22 cellular contexts compared by ENCODE assay signal in genomic region chr19:49389406-49389805, GRCh38. TPM values are rescaled to one million over a fixed set of nuclear protein-coding genes. Genes with fewer than 3 reads are reported as not detected.
A peak's percentile ranks its signal among the peaks of the same experiment; 100 is the strongest.
DNase-seq lines count a peak whose midpoint lies in the region; ATAC-seq, FAIRE-seq and TF ChIP-seq lines count a peak whose summit lies in the region.
"Had no signal": no experiment of that assay in that cellular context is flagged by ENCODE, and none has a peak within 500 bp of the region (broad histone marks: within the 10 kb centered on the region; RNA-seq: fewer than 3 reads in every experiment).

No MANE protein-coding gene starts in this region.

- no peak overlapping the region for H2BK15ac ChIP-seq in H1 (ENCODE audit: low read length)

- no peak for TF ChIP-seq POLR2A in H1 (IDR thresholded peaks at IDR 0.05; ENCODE audit: control extremely low read depth in 1 of 2, low read depth in 2 of 2, low read length in 2 of 2)

- no peak overlapping the region for H3K4me3 Mint-ChIP-seq in activated CD4-positive, alpha-beta T cell treated with anti-CD3 and anti-CD28 coated beads, Interleukin-2, amount 10 ng/mL, durations not matched to agents 24 days and 14 days
- peak overlapping the region; percentile 29 for H3K4me3 Mint-ChIP-seq in stimulated activated memory B cell treated with anti-CD40 and anti-IgM and Interleukin-4, amounts not matched to agents 10 μg/mL and 1 μg/mL and 100 μg/mL, for 72 hours
- no peak overlapping the region for H3K4me3 Mint-ChIP-seq in MCF 10A (ENCODE audit: unreplicated experiment)
- H3K4me3 Mint-ChIP-seq: CD4-positive, alpha-beta memory T cell; HFFc6 had no signal

- no peak for FAIRE-seq in H1 (lab: Jason Lieb, UNC)
- FAIRE-seq: GM12892, HepG2, HTR-8/SVneo had no signal

- no peak overlapping the region for H3K56ac ChIP-seq in H1 (replicated peaks; ENCODE audit: insufficient read length, low read depth, low read length)

- H3K4me1 Mint-ChIP-seq in activated CD4-positive, alpha-beta T cell treated with anti-CD3 and anti-CD28 coated beads, Interleukin-2, amount 10 ng/mL, durations not matched to agents 24 days and 14 days, result peaks cover 9% of the 10 kb centered on the region
- peaks cover 54% of the 10 kb centered on the region for H3K4me1 Mint-ChIP-seq in stimulated activated memory B cell treated with anti-CD40 and anti-IgM and Interleukin-4, amounts not matched to agents 10 μg/mL and 1 μg/mL and 100 μg/mL, for 72 hours
- peaks cover 6% of the 10 kb centered on the region for H3K4me1 Mint-ChIP-seq in MCF 10A (ENCODE audit: insufficient read depth, unreplicated experiment)

- no peaks in the 10 kb centered on the region for H3K9me2 ChIP-seq in OCI-LY1 (ENCODE audit: low read depth, low read length)

- H4K5ac ChIP-seq in H1 (ENCODE audit: insufficient read length, low read depth, low read length), result no peak overlapping the region

- H3K36me3 Mint-ChIP-seq in activated CD4-positive, alpha-beta T cell treated with anti-CD3 and anti-CD28 coated beads, Interleukin-2, amount 10 ng/mL, durations not matched to agents 24 days and 14 days (ENCODE audit: low read depth), result peaks cover 2% of the 10 kb centered on the region
- no peaks in the 10 kb centered on the region for H3K36me3 Mint-ChIP-seq in stimulated activated memory B cell treated with anti-CD40 and anti-IgM and Interleukin-4, amounts not matched to agents 10 μg/mL and 1 μg/mL and 100 μg/mL, for 72 hours
- H3K36me3 Mint-ChIP-seq in MCF 10A (ENCODE audit: insufficient read depth, unreplicated experiment), result no peaks in the 10 kb centered on the region
- H3K36me3 Mint-ChIP-seq: CD4-positive, alpha-beta memory T cell had no signal

- H3K4me2 ChIP-seq in OCI-LY1 (ENCODE audit: low read length) (no peak overlapping the region), H1 (ENCODE audit: insufficient read depth in 1 of 2, low read depth in 2 of 2, low read length in 2 of 2) (no peak overlapping the region)

- no TSS peak for BruUV-seq in MCF 10A (replicated peaks; lab: Mats Ljungman, UMichigan)

- H3K79me1 ChIP-seq in H1 (ENCODE audit: low read depth, low read length), result no peaks in the 10 kb centered on the region

- POLR2A ChIA-PET in H1 (lab: Charles Lee; ENCODE audit: partially characterized antibody), result interaction anchor here (0.6 to 1.1 kb wide), 7 partner anchors 16 to 224 kb away, joined by 3 read pairs; no protein-coding TSS in a partner anchor
- POLR2A ChIA-PET in MCF 10A (lab: Yijun Ruan, JAX), result no interaction called here

- H3K9ac ChIP-seq in OCI-LY1 (ENCODE audit: low read length) (no peak overlapping the region), H1 (replicated peaks in 1 of 4; ENCODE audit: extremely low read depth in 1 of 4, low read depth in 3 of 4, low read length in 3 of 4) (no peak overlapping the region), colonic mucosa (ENCODE audit: low read depth in 2 of 2, low read length in 2 of 2) (no peak overlapping the region)

- H3K27me3 Mint-ChIP-seq in activated CD4-positive, alpha-beta T cell treated with anti-CD3 and anti-CD28 coated beads, Interleukin-2, amount 10 ng/mL, durations not matched to agents 24 days and 14 days, result peaks cover 5% of the 10 kb centered on the region
- H3K27me3 Mint-ChIP-seq in stimulated activated memory B cell treated with anti-CD40 and anti-IgM and Interleukin-4, amounts not matched to agents 10 μg/mL and 1 μg/mL and 100 μg/mL, for 72 hours, result no peaks in the 10 kb centered on the region
- peaks cover 23% of the 10 kb centered on the region for H3K27me3 Mint-ChIP-seq in MCF 10A (ENCODE audit: insufficient read depth, unreplicated experiment)
- H3K27me3 Mint-ChIP-seq: CD4-positive, alpha-beta memory T cell had no signal

- TF ChIP-seq CTCF in OCI-LY1 (IDR thresholded peaks at IDR 0.05; ENCODE audit: low read length) (no peak), H1 (IDR thresholded peaks at IDR 0.05; ENCODE audit: control extremely low read depth in 1 of 3, insufficient read depth in 1 of 3, low read depth in 1 of 3, low read length in 3 of 3) (no peak), colonic mucosa (IDR thresholded peaks at IDR 0.05) (no peak), MCF 10A (IDR thresholded peaks at IDR 0.05; ENCODE audit: unreplicated experiment) (no peak)

- H3K4me1 ChIP-seq in OCI-LY1 (ENCODE audit: insufficient read depth, low read length, severe bottlenecking) (peaks cover 51% of the 10 kb centered on the region), H1 (replicated peaks in 1 of 4; ENCODE audit: control insufficient read depth in 3 of 4, insufficient read depth in 4 of 4, low read length in 3 of 4) (peaks cover 0 to 3% (median under 1%) of the 10 kb centered on the region in 4 experiments; a peak in 2 of 7 replicates), colonic mucosa (no peaks in the 10 kb centered on the region)
- H3K4me1 ChIP-seq: BE2C had no signal

- no peak overlapping the region for H3K14ac ChIP-seq in H1 (ENCODE audit: insufficient read length)

- no peaks in the 10 kb centered on the region for H3K9me3 Mint-ChIP-seq in activated CD4-positive, alpha-beta T cell treated with anti-CD3 and anti-CD28 coated beads, Interleukin-2, amount 10 ng/mL, durations not matched to agents 24 days and 14 days
- H3K9me3 Mint-ChIP-seq in stimulated activated memory B cell treated with anti-CD40 and anti-IgM and Interleukin-4, amounts not matched to agents 10 μg/mL and 1 μg/mL and 100 μg/mL, for 72 hours, result peaks cover 3% of the 10 kb centered on the region
- H3K9me3 Mint-ChIP-seq in MCF 10A (ENCODE audit: unreplicated experiment), result no peaks in the 10 kb centered on the region
- H3K9me3 Mint-ChIP-seq: HFFc6 had no signal

- H3K4me3 ChIP-seq in OCI-LY1 (ENCODE audit: low read depth, low read length, poor library complexity, severe bottlenecking), result no peak overlapping the region
- no peak overlapping the region for H3K4me3 ChIP-seq in H1 (ENCODE audit: extremely low read depth in 1 of 4, insufficient read depth in 2 of 4, low read depth in 3 of 4, low read length in 4 of 4)
- no peak overlapping the region for H3K4me3 ChIP-seq in colonic mucosa

- H3K4ac ChIP-seq in H1 (replicated peaks; ENCODE audit: insufficient read length, low read depth, low read length), result no peak overlapping the region

- H3K27ac ChIP-seq in OCI-LY1 (ENCODE audit: low read depth, low read length, poor library complexity, severe bottlenecking), result peak overlapping the region; percentile 96
- no peak overlapping the region for H3K27ac ChIP-seq in H1 (ENCODE audit: low read depth, low read length)
- H3K27ac ChIP-seq in colonic mucosa, result no peak overlapping the region
- H3K27ac ChIP-seq: C4-2B had no signal

- H3K23me2 ChIP-seq in H1 (ENCODE audit: low read depth, low read length), result no peaks in the 10 kb centered on the region; the same call in 1 of the 2 replicates

- H3K36me3 ChIP-seq in OCI-LY1 (ENCODE audit: insufficient read depth, low read length) (no peaks in the 10 kb centered on the region), H1 (ENCODE audit: control insufficient read depth in 2 of 4, insufficient read depth in 4 of 4, low read length in 3 of 4) (no peaks in the 10 kb centered on the region), colonic mucosa (no peaks in the 10 kb centered on the region)
- H3K36me3 ChIP-seq: BE2C had no signal

- no peak overlapping the region for H2AK5ac ChIP-seq in H1 (ENCODE audit: low read depth, low read length)

- H3K27ac Mint-ChIP-seq in activated CD4-positive, alpha-beta T cell treated with anti-CD3 and anti-CD28 coated beads, Interleukin-2, amount 10 ng/mL, durations not matched to agents 24 days and 14 days, result peak overlapping the region; percentile 29
- peak overlapping the region; percentile 69 for H3K27ac Mint-ChIP-seq in stimulated activated memory B cell treated with anti-CD40 and anti-IgM and Interleukin-4, amounts not matched to agents 10 μg/mL and 1 μg/mL and 100 μg/mL, for 72 hours
- no peak overlapping the region for H3K27ac Mint-ChIP-seq in MCF 10A (ENCODE audit: low read depth, unreplicated experiment)
- H3K27ac Mint-ChIP-seq: HFFc6 had no signal

- H2BK5ac ChIP-seq in H1 (ENCODE audit: low read depth, low read length), result no peak overlapping the region

- TF ChIP-seq RAD21 in H1 (IDR thresholded peaks at IDR 0.05 in 1 of 2, conservative IDR thresholded peaks at IDR 0.05 in 1 of 2; ENCODE audit: low read depth in 2 of 2, low read length in 2 of 2), result no peak

- 94% methylated on average over 16 of the region's 20 CpGs; no CpG with 5 or more reads in 1 of the 2 experiments for WGBS in H1 (ENCODE audit: extremely low coverage in 1 of 2, insufficient coverage in 1 of 2, insufficient read length in 1 of 2, insufficient replicate concordance in 2 of 2, low coverage in 1 of 2, low lambda C conversion rate in 2 of 2, missing lambda C conversion rate in 1 of 2), 2 experiments

- no peak overlapping the region for H3K23ac ChIP-seq in H1 (ENCODE audit: insufficient read length)

- ATAC-seq in stimulated activated memory B cell treated with anti-CD40 and anti-IgM and Interleukin-4, amounts not matched to agents 10 μg/mL and 1 μg/mL and 100 μg/mL, for 72 hours, result no peak
- ATAC-seq in GM21576 (IDR thresholded peaks at IDR 0.05; ENCODE audit: unreplicated experiment), result no peak

- H4K20me1 ChIP-seq in OCI-LY1 (ENCODE audit: insufficient read depth, low read length) (no peaks in the 10 kb centered on the region), H1 (replicated peaks in 1 of 2; ENCODE audit: control insufficient read depth in 1 of 2, insufficient read depth in 2 of 2, low read length in 2 of 2) (no peaks in the 10 kb centered on the region)

- H4K91ac ChIP-seq in H1 (replicated peaks; ENCODE audit: insufficient read length, low read length), result no peak overlapping the region

- H3K79me2 ChIP-seq in OCI-LY1 (ENCODE audit: insufficient read depth, low read length), result no peaks in the 10 kb centered on the region
- H3K79me2 ChIP-seq in H1 (ENCODE audit: control insufficient read depth in 1 of 2, insufficient read depth in 2 of 2, low read length in 2 of 2), result no peaks in the 10 kb centered on the region

- no peak for TF ChIP-seq EP300 in H1 (IDR thresholded peaks at IDR 0.05; ENCODE audit: borderline replicate concordance in 1 of 2, low read depth in 2 of 2, low read length in 2 of 2)

- no peak overlapping the region for H2BK120ac ChIP-seq in H1 (replicated peaks; ENCODE audit: low read depth, low read length)

- intact Hi-C loops in activated CD4-positive, alpha-beta T cell treated with anti-CD3 and anti-CD28 coated beads, Interleukin-2, amount 10 ng/mL, durations not matched to agents 24 days and 14 days (cut with micrococcal nuclease), result no loop called here
- intact Hi-C loops in colonic mucosa (cut with DNase I) (no loop called here), MCF 10A (cut with micrococcal nuclease) (no loop called here)

- no peak overlapping the region for H4K8ac ChIP-seq in H1 (ENCODE audit: extremely low read depth, insufficient read depth, low read length)

- H3K27me3 ChIP-seq in OCI-LY1 (ENCODE audit: insufficient read depth, low read length) (no peaks in the 10 kb centered on the region), H1 (replicated peaks in 1 of 4; ENCODE audit: control insufficient read depth in 3 of 4, extremely low read depth in 1 of 4, insufficient read depth in 3 of 4, low read length in 3 of 4) (no peaks in the 10 kb centered on the region), colonic mucosa (no peaks in the 10 kb centered on the region)

- no peak overlapping the region for H3K18ac ChIP-seq in H1 (ENCODE audit: extremely low read depth, low read length)

- H2AFZ ChIP-seq in OCI-LY1 (ENCODE audit: low read length), result no peak overlapping the region
- no peak overlapping the region for H2AFZ ChIP-seq in H1 (ENCODE audit: low read length)

- CTCF ChIA-PET in H1 (lab: Charles Lee; ENCODE audit: partially characterized antibody), result interaction anchor here (0.7 to 10.4 kb wide), 9 partner anchors 14 to 164 kb away, joined by 3 to 291 read pairs (median 8); partner anchors contain the start of genes GFY and PTH2
- CTCF ChIA-PET in MCF 10A (lab: Yijun Ruan, JAX), result interaction anchor here (0.7 kb wide), 1 partner anchor 164 kb away, joined by 6 read pairs; no protein-coding TSS in a partner anchor

- no peak for DNase-seq in activated CD4-positive, alpha-beta T cell treated with anti-CD3 and anti-CD28 coated beads, Interleukin-2, amount 10 ng/mL, durations not matched to agents 24 days and 14 days
- DNase-seq in activated CD4-positive, alpha-beta T cell treated with anti-CD3 and anti-CD28 coated beads, Interleukin-2, amount 50 U/mL, for 4 hours, result no peak
- DNase-seq in H1 (ENCODE audit: low read depth in 1 of 2, low spot score in 2 of 2) (no peak), colonic mucosa (no peak), MCF 10A (ENCODE audit: unreplicated experiment) (no peak)
- DNase-seq: 8988T; ACHN; BE2C; CD4-positive, alpha-beta memory T cell; DMS153; DND-41; GDM1; GOT3; HCEC 1CT; HFFc6 had no signal

- H2BK12ac ChIP-seq in H1 (ENCODE audit: low read depth, low read length), result peak overlapping the region; percentile 50; the same call in 1 of the 2 replicates

- H3K9me3 ChIP-seq in OCI-LY1 (ENCODE audit: low read length) (no peaks in the 10 kb centered on the region), H1 (ENCODE audit: insufficient read depth in 2 of 2, low read depth in 1 of 2, low read length in 1 of 2) (no peaks in the 10 kb centered on the region), colonic mucosa (no peaks in the 10 kb centered on the region)
- H3K9me3 ChIP-seq: BE2C had no signal

- H3F3A ChIP-seq in OCI-LY1 (ENCODE audit: insufficient read depth, low read length), result peaks cover 3% of the 10 kb centered on the region

- no peak overlapping the region for H2BK20ac ChIP-seq in H1 (ENCODE audit: low read length)

RNA-seq across cellular contexts. Expression of gene KASH5, which starts 1.4 kb away (rescaled TPM):
- 0.24 TPM in 1 of 2 replicates, not detected in the other for total RNA-seq in activated CD4-positive, alpha-beta T cell treated with anti-CD3 and anti-CD28 coated beads, Interleukin-2, amount 10 ng/mL, durations not matched to agents 24 days and 14 days
- total RNA-seq in H1 (2021; fragmentation: NEBNext Ultra II Directional; extraction: Animal tissue kit (Norgen Biotek cat#: 25700)), result 0.19 and 0.57 TPM in 2 replicates
- polyA plus RNA-seq in H1 (2011; rRNA removed), result 0.05 and 0.28 TPM in 2 replicates
- 0.21 TPM for polyA plus RNA-seq in H1 (2011; cell fraction: cytosol; rRNA removed)
- polyA plus RNA-seq in H1 (2011; cell fraction: nucleus; rRNA removed), result 0.76 TPM
- 0.12 to 0.42 TPM in 2 of 4 replicates, not detected in the others for polyA plus RNA-seq in H1 (2012, experiment 1 of 2)
- not detected for polyA plus RNA-seq in H1 (2012, experiment 2 of 2)
- 0.12 TPM for polyA plus RNA-seq in H1 (2013, experiment 1 of 2)
- 0.07 TPM for polyA plus RNA-seq in H1 (2013, experiment 2 of 2)
- polyA minus RNA-seq in H1 (2011; rRNA and poly(A)+ RNA removed), result 0.17 TPM in 1 of 2 replicates, not detected in the other
- not detected for polyA minus RNA-seq in H1 (2011; cell fraction: cytosol; rRNA and poly(A)+ RNA removed)
- not detected for polyA minus RNA-seq in H1 (2011; cell fraction: nucleus; rRNA and poly(A)+ RNA removed)
- total RNA-seq in colonic mucosa (not detected), MCF 10A (2022) (not detected in 2 replicates)
- total RNA-seq: HepG2, HFFc6 had no signal
- polyA plus RNA-seq: CD4-positive, alpha-beta memory T cell; HepG2 had no signal

RNA-seq across cellular contexts. Expression of gene DKKL1, which starts 25.7 kb away (rescaled TPM):
- total RNA-seq in activated CD4-positive, alpha-beta T cell treated with anti-CD3 and anti-CD28 coated beads, Interleukin-2, amount 10 ng/mL, durations not matched to agents 24 days and 14 days, result not detected in 2 replicates
- total RNA-seq in H1 (2021; fragmentation: NEBNext Ultra II Directional; extraction: Animal tissue kit (Norgen Biotek cat#: 25700)), result 2.6 and 3.1 TPM in 2 replicates
- 5.9 and 6.8 TPM in 2 replicates for polyA plus RNA-seq in H1 (2011; rRNA removed)
- polyA plus RNA-seq in H1 (2011; cell fraction: cytosol; rRNA removed), result 4.6 TPM
- 5.8 TPM for polyA plus RNA-seq in H1 (2011; cell fraction: nucleus; rRNA removed)
- 1.4 to 4.0 TPM (median 3.3 TPM) in 4 replicates for polyA plus RNA-seq in H1 (2012, experiment 1 of 2)
- 3.4 TPM for polyA plus RNA-seq in H1 (2012, experiment 2 of 2)
- polyA plus RNA-seq in H1 (2013, experiment 1 of 2), result 5.0 TPM
- 4.3 TPM for polyA plus RNA-seq in H1 (2013, experiment 2 of 2)
- 1.0 and 2.1 TPM in 2 replicates for polyA minus RNA-seq in H1 (2011; rRNA and poly(A)+ RNA removed)
- polyA minus RNA-seq in H1 (2011; cell fraction: cytosol; rRNA and poly(A)+ RNA removed), result 2.6 TPM
- 1.5 TPM for polyA minus RNA-seq in H1 (2011; cell fraction: nucleus; rRNA and poly(A)+ RNA removed)
- total RNA-seq in colonic mucosa (not detected), MCF 10A (2022) (0.56 TPM in 1 of 2 replicates, not detected in the other)
- total RNA-seq: CD4-positive, alpha-beta memory T cell; HFFc6 had no signal
- polyA plus RNA-seq: CD4-positive, alpha-beta memory T cell had no signal

RNA-seq across cellular contexts. Expression of gene TEAD2, which starts 27.2 kb away (rescaled TPM):
- not detected in 2 replicates for total RNA-seq in activated CD4-positive, alpha-beta T cell treated with anti-CD3 and anti-CD28 coated beads, Interleukin-2, amount 10 ng/mL, durations not matched to agents 24 days and 14 days
- total RNA-seq in H1 (2021; fragmentation: NEBNext Ultra II Directional; extraction: Animal tissue kit (Norgen Biotek cat#: 25700)), result 146 and 156 TPM in 2 replicates
- 87.6 and 110 TPM in 2 replicates for polyA plus RNA-seq in H1 (2011; rRNA removed)
- 76.8 TPM for polyA plus RNA-seq in H1 (2011; cell fraction: cytosol; rRNA removed)
- 113 TPM for polyA plus RNA-seq in H1 (2011; cell fraction: nucleus; rRNA removed)
- polyA plus RNA-seq in H1 (2012, experiment 1 of 2), result 111 to 130 TPM (median 124 TPM) in 4 replicates
- 176 TPM for polyA plus RNA-seq in H1 (2012, experiment 2 of 2)
- polyA plus RNA-seq in H1 (2013, experiment 1 of 2), result 139 TPM
- 138 TPM for polyA plus RNA-seq in H1 (2013, experiment 2 of 2)
- polyA minus RNA-seq in H1 (2011; rRNA and poly(A)+ RNA removed), result 97.0 and 101 TPM in 2 replicates
- 74.5 TPM for polyA minus RNA-seq in H1 (2011; cell fraction: cytosol; rRNA and poly(A)+ RNA removed)
- 52.5 TPM for polyA minus RNA-seq in H1 (2011; cell fraction: nucleus; rRNA and poly(A)+ RNA removed)
- total RNA-seq in colonic mucosa (10 to 100 TPM; 17.0 to 17.7 TPM), MCF 10A (2022) (3.5 and 6.2 TPM in 2 replicates)
- total RNA-seq: CD4-positive, alpha-beta memory T cell had no signal
- polyA plus RNA-seq: CD4-positive, alpha-beta memory T cell had no signal

RNA-seq across cellular contexts. Expression of gene PTH2, which starts 33.8 kb away (rescaled TPM):
- not detected in 2 replicates for total RNA-seq in activated CD4-positive, alpha-beta T cell treated with anti-CD3 and anti-CD28 coated beads, Interleukin-2, amount 10 ng/mL, durations not matched to agents 24 days and 14 days
- 0.82 TPM in 1 of 2 replicates, not detected in the other for total RNA-seq in H1 (2021; fragmentation: NEBNext Ultra II Directional; extraction: Animal tissue kit (Norgen Biotek cat#: 25700))
- 0.50 TPM in 1 of 2 replicates, not detected in the other for polyA plus RNA-seq in H1 (2011; rRNA removed)
- polyA plus RNA-seq in H1 (2011; cell fraction: cytosol; rRNA removed), result 0.41 TPM
- polyA plus RNA-seq in H1 (2011; cell fraction: nucleus; rRNA removed), result 0.40 TPM
- polyA plus RNA-seq in H1 (2012, experiment 1 of 2), result 0.63 to 0.70 TPM in 2 of 4 replicates, not detected in the others
- not detected for polyA plus RNA-seq in H1 (2012, experiment 2 of 2)
- 0.81 TPM for polyA plus RNA-seq in H1 (2013, experiment 1 of 2)
- 0.83 TPM for polyA plus RNA-seq in H1 (2013, experiment 2 of 2)
- not detected in 2 replicates for polyA minus RNA-seq in H1 (2011; rRNA and poly(A)+ RNA removed)
- not detected for polyA minus RNA-seq in H1 (2011; cell fraction: cytosol; rRNA and poly(A)+ RNA removed)
- not detected for polyA minus RNA-seq in H1 (2011; cell fraction: nucleus; rRNA and poly(A)+ RNA removed)
- total RNA-seq in colonic mucosa, result not detected
- total RNA-seq in MCF 10A (2022), result not detected in 2 replicates
- total RNA-seq: CD4-positive, alpha-beta memory T cell; HepG2; HFFc6 had no signal
- polyA plus RNA-seq: CD4-positive, alpha-beta memory T cell; HepG2 had no signal

RNA-seq across cellular contexts. Expression of gene GFY, which starts 35.8 kb away (rescaled TPM):
- not detected in 2 replicates for total RNA-seq in activated CD4-positive, alpha-beta T cell treated with anti-CD3 and anti-CD28 coated beads, Interleukin-2, amount 10 ng/mL, durations not matched to agents 24 days and 14 days
- 0.93 and 1.1 TPM in 2 replicates for total RNA-seq in H1 (2021; fragmentation: NEBNext Ultra II Directional; extraction: Animal tissue kit (Norgen Biotek cat#: 25700))
- 0.68 and 1.2 TPM in 2 replicates for polyA plus RNA-seq in H1 (2011; rRNA removed)
- 0.47 TPM for polyA plus RNA-seq in H1 (2011; cell fraction: cytosol; rRNA removed)
- polyA plus RNA-seq in H1 (2011; cell fraction: nucleus; rRNA removed), result 1.5 TPM
- 1.2 to 2.3 TPM (median 1.7 TPM) in 4 replicates for polyA plus RNA-seq in H1 (2012, experiment 1 of 2)
- polyA plus RNA-seq in H1 (2012, experiment 2 of 2), result 1.1 TPM
- 3.5 TPM for polyA plus RNA-seq in H1 (2013, experiment 1 of 2)
- polyA plus RNA-seq in H1 (2013, experiment 2 of 2), result 2.8 TPM
- polyA minus RNA-seq in H1 (2011; rRNA and poly(A)+ RNA removed), result 0.19 TPM in 1 of 2 replicates, not detected in the other
- polyA minus RNA-seq in H1 (2011; cell fraction: cytosol; rRNA and poly(A)+ RNA removed), result not detected
- polyA minus RNA-seq in H1 (2011; cell fraction: nucleus; rRNA and poly(A)+ RNA removed), result 0.70 TPM
- total RNA-seq in colonic mucosa (not detected), MCF 10A (2022) (not detected in 2 replicates)
- total RNA-seq: CD4-positive, alpha-beta memory T cell; HepG2; HFFc6 had no signal
- polyA plus RNA-seq: CD4-positive, alpha-beta memory T cell; HepG2 had no signal
